In the genomic region with DNA sequence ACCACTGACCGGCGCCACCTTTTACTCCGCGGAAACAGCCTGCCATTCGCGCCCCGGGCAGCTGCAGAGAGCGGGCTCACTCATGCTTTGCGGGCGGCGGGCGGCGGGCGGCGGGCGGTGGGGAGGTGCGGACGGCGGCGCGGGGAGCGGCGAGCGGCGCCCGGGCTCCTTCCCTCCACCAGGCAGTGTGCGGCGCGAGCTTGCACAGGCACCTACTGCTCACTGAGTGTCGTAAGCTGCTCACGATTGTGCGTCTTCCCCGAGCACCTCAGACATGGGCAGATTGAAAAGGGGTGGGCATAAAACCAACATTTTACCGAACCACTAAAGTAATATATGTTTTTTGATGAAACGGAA, we compare ENCODE assay signal across 1 cellular context.
TF ChIP-seq lines count a peak whose summit lies in the region.

A gene with protein sequence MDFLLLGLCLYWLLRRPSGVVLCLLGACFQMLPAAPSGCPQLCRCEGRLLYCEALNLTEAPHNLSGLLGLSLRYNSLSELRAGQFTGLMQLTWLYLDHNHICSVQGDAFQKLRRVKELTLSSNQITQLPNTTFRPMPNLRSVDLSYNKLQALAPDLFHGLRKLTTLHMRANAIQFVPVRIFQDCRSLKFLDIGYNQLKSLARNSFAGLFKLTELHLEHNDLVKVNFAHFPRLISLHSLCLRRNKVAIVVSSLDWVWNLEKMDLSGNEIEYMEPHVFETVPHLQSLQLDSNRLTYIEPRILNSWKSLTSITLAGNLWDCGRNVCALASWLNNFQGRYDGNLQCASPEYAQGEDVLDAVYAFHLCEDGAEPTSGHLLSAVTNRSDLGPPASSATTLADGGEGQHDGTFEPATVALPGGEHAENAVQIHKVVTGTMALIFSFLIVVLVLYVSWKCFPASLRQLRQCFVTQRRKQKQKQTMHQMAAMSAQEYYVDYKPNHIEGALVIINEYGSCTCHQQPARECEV (minus strand): TSS at position 231 of the 357 bp plus-strand sequence. CDS start 933 bp downstream, outside the sequence.

TF ChIP-seq in HepG2, 621 proteins besides CTCF, POLR2A, EP300 and RAD21 (continued from another document):
- TF ChIP-seq, protein P1, sequence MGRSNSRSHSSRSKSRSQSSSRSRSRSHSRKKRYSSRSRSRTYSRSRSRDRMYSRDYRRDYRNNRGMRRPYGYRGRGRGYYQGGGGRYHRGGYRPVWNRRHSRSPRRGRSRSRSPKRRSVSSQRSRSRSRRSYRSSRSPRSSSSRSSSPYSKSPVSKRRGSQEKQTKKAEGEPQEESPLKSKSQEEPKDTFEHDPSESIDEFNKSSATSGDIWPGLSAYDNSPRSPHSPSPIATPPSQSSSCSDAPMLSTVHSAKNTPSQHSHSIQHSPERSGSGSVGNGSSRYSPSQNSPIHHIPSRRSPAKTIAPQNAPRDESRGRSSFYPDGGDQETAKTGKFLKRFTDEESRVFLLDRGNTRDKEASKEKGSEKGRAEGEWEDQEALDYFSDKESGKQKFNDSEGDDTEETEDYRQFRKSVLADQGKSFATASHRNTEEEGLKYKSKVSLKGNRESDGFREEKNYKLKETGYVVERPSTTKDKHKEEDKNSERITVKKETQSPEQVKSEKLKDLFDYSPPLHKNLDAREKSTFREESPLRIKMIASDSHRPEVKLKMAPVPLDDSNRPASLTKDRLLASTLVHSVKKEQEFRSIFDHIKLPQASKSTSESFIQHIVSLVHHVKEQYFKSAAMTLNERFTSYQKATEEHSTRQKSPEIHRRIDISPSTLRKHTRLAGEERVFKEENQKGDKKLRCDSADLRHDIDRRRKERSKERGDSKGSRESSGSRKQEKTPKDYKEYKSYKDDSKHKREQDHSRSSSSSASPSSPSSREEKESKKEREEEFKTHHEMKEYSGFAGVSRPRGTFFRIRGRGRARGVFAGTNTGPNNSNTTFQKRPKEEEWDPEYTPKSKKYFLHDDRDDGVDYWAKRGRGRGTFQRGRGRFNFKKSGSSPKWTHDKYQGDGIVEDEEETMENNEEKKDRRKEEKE (IDR thresholded peaks at IDR 0.05), result no peak
- no peak for TF ChIP-seq RARG (CRISPR knock-in tag; IDR thresholded peaks at IDR 0.05; ENCODE audit: low read depth)
- no peak for TF ChIP-seq ISX (CRISPR knock-in tag; conservative IDR thresholded peaks at IDR 0.05)
- TF ChIP-seq ESRRA (CRISPR knock-in tag; IDR thresholded peaks at IDR 0.05; ENCODE audit: low read depth), result no peak
- TF ChIP-seq ZBTB14 (CRISPR knock-in tag; IDR thresholded peaks at IDR 0.05), result no peak
- TF ChIP-seq ZNF230 (CRISPR knock-in tag; IDR thresholded peaks at IDR 0.05), result no peak
- no peak for TF ChIP-seq MTA3 (CRISPR knock-in tag; IDR thresholded peaks at IDR 0.05)
- TF ChIP-seq ZNF83 (CRISPR knock-in tag; IDR thresholded peaks at IDR 0.05; ENCODE audit: borderline replicate concordance), result no peak
- TF ChIP-seq CREBL2 (CRISPR knock-in tag; IDR thresholded peaks at IDR 0.05; ENCODE audit: borderline replicate concordance), result no peak
- no peak for TF ChIP-seq ZNF564 (CRISPR knock-in tag; IDR thresholded peaks at IDR 0.05)
- no peak for TF ChIP-seq DDIT3 (CRISPR knock-in tag; IDR thresholded peaks at IDR 0.05)
- no peak for TF ChIP-seq HOXA9 (CRISPR knock-in tag; IDR thresholded peaks at IDR 0.05; ENCODE audit: borderline replicate concordance)
- no peak for TF ChIP-seq LCORL (IDR thresholded peaks at IDR 0.05)
- no peak for TF ChIP-seq LCORL (CRISPR knock-in tag; IDR thresholded peaks at IDR 0.05)
- no peak for TF ChIP-seq RBM39 (IDR thresholded peaks at IDR 0.05; ENCODE audit: low read depth, low read length, poor library complexity, severe bottlenecking)
- no peak for TF ChIP-seq FOXM1 (CRISPR knock-in tag; IDR thresholded peaks at IDR 0.05)
TF ChIP-seq in HepG2: peak in this region for 0.
